ENCODE assay signal across 8 cellular contexts in the genomic region with DNA sequence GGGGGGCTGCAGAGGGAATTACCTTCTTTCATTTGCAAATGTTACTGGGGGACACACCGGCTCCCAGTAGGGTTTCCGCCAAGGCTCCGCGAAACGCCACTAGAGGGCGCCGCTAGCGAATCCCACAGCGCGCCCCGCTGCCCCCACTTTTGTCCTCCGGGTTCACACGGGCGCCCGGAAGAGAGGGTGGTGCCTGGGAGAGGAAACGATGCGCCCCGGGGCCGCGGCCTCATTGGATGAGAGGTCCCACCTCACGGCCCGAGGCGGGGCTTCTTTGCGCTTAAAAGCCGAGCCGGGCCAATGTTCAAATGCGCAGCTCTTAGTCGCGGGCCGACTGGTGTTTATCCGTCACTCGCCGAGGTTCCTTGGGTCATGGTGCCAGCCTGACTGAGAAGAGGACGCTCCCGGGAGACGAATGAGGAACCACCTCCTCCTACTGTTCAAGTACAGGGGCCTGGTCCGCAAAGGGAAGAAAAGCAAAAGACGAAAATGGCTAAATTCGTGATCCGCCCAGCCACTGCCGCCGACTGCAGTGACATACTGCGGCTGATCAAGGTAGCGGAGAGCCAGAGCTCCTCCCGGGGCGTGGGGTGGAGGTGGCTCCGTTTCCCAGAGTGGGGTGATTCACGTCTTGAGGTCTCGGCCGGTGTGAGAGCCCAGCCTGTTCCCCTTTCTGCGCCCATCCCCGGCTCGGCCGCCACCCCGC. TPM values are rescaled to one million over a fixed set of nuclear protein-coding genes. Genes with fewer than 3 reads are reported as not detected.
DNase-seq lines count a peak whose midpoint lies in the region; ATAC-seq, FAIRE-seq and TF ChIP-seq lines count a peak whose summit lies in the region.

Gene SAT1, plus strand, starts transcription at position 311 of the 706 bp plus-strand sequence. Its CDS starts 179 bp downstream, at position 490.

- DNase-seq in DMS 273 treated with DMSO at 0.1 percent for 48 hours (lab: John Stamatoyannopoulos, UW) (peak; percentile 86), HuH-7 (ENCODE audit: low spot score) (peak; percentile 70), mesothelial cell of epicardium (ENCODE audit: low spot score in 2 of 2, unreplicated experiment in 2 of 2) (peak; percentile 99 to 100)
- peak; percentile 90 for DNase-seq in activated CD8-positive, alpha-beta memory T cell treated with anti-CD3 and anti-CD28 coated beads, Interleukin-2, amount 50 U/mL, for 4 hours
- peak; percentile 78 to 86 for DNase-seq in stimulated activated CD8-positive, alpha-beta memory T cell treated with anti-CD3 and anti-CD28 coated beads, Interleukin-2, amount 100 ng/mL, for 1 hour (ENCODE audit: low read depth in 2 of 2)

- H2AFZ ChIP-seq in OCI-LY1 (ENCODE audit: low read length), result 0 out of 2 replicates have a peak within 1 kb of the TSS, but pooled peaks have one; percentile 25

- H3K36me3 Mint-ChIP-seq in mesothelial cell of epicardium, result peaks cover 23% of the 10 kb centered on the region

- peak within 1 kb of the TSS; percentile 95 for H3K9ac ChIP-seq in OCI-LY1 (ENCODE audit: low read length)

- ATAC-seq in GM21515 (IDR thresholded peaks at IDR 0.05; ENCODE audit: unreplicated experiment), result peak; percentile 94

- peaks cover 34% of the 10 kb centered on the region for H3K4me1 Mint-ChIP-seq in mesothelial cell of epicardium

- H3K27ac Mint-ChIP-seq in mesothelial cell of epicardium, result peak within 1 kb of the TSS; percentile 92

- peak within 1 kb of the TSS; percentile 85 for H3K27ac ChIP-seq in OCI-LY1 (ENCODE audit: low read depth, low read length, poor library complexity, severe bottlenecking)

- H3K9me2 ChIP-seq in OCI-LY1 (ENCODE audit: low read depth, low read length), result no peaks in the 10 kb centered on the region

- peak; percentile 29 for FAIRE-seq in endometrium (lab: Jason Lieb, UNC)

- H3K4me3 ChIP-seq in OCI-LY1 (ENCODE audit: low read depth, low read length, poor library complexity, severe bottlenecking), result peak within 1 kb of the TSS; percentile 98

- H3K4me1 ChIP-seq in OCI-LY1 (ENCODE audit: insufficient read depth, low read length, severe bottlenecking), result peaks cover 36% of the 10 kb centered on the region

- no peaks in the 10 kb centered on the region for H3K27me3 Mint-ChIP-seq in mesothelial cell of epicardium (ENCODE audit: low read depth)

- H3K4me3 Mint-ChIP-seq in mesothelial cell of epicardium, result peak within 1 kb of the TSS; percentile 98

- no peaks in the 10 kb centered on the region for H3K9me3 ChIP-seq in OCI-LY1 (ENCODE audit: low read length)

- no peaks in the 10 kb centered on the region for H3K9me3 Mint-ChIP-seq in mesothelial cell of epicardium

- H3F3A ChIP-seq in OCI-LY1 (ENCODE audit: insufficient read depth, low read length), result no peaks in the 10 kb centered on the region

- no peaks in the 10 kb centered on the region for H3K79me2 ChIP-seq in OCI-LY1 (ENCODE audit: insufficient read depth, low read length)

- no peaks in the 10 kb centered on the region for H4K20me1 ChIP-seq in OCI-LY1 (ENCODE audit: insufficient read depth, low read length)

- H3K4me2 ChIP-seq in OCI-LY1 (ENCODE audit: low read length), result peak within 1 kb of the TSS; percentile 93

- TF ChIP-seq CTCF in OCI-LY1 (IDR thresholded peaks at IDR 0.05; ENCODE audit: low read length) (peak; percentile 68), mesothelial cell of epicardium (IDR thresholded peaks at IDR 0.05; ENCODE audit: unreplicated experiment) (peak; percentile 91)

- H3K36me3 ChIP-seq in OCI-LY1 (ENCODE audit: insufficient read depth, low read length), result peaks cover 30% of the 10 kb centered on the region

- H3K27me3 ChIP-seq in OCI-LY1 (ENCODE audit: insufficient read depth, low read length), result no peaks in the 10 kb centered on the region

RNA-seq across cellular contexts. Expression of gene SAT1, which starts in this region (rescaled TPM):
- total RNA-seq in mesothelial cell of epicardium, result 225 to 236 TPM (median 233 TPM) in 3 replicates

Comparison
In these comparisons a context has a peak if more than half of its experiments do, and no peak if none do; other contexts are left out.
1. Peak in every context shown above with its lines: DNase-seq, ATAC-seq, H3K4me3 ChIP-seq and H3K27ac ChIP-seq.